7 cellular contexts compared by ENCODE assay signal in the genomic region with DNA sequence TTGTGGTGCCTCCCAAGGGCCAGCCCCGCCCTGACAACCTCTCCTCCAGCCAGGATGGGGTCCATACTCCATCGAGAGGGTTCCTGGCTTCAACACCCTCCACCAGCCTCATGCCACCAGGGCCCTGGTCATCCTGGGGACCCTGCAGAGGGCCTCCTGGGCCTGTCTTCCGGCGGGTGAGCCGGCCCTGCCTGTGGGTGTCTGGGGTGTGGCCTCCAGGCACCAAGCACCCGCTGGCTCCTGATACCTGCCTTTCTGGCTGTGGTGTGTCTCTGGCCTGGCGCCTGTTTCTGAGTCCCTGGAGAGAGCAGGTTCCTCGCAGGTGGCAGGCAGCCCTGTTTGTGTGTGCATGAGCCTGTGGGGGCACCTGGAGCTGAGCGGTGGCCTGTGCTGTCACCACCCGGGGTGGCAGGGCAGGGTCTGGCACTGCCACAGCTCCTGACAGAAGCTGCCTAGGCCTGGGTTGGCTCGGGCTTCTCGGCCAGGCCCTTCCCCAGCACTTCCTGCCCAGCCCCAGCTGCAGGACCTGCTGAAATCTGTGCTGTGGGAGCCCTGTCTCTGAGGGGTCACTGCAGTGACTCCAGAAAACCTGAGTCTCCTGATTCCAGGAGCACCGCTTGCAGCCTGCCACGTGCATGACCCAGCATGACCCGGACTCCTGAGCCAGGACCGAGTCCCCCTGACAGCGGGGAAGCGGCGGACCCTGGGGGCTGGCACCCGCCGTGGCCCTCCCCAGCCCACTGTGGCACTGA. TPM values are rescaled to one million over a fixed set of nuclear protein-coding genes. Genes with fewer than 3 reads are reported as not detected.
A peak's percentile ranks its signal among the peaks of the same experiment; 100 is the strongest.
DNase-seq lines count a peak whose midpoint lies in the region; ATAC-seq and TF ChIP-seq lines count a peak whose summit lies in the region.
"Had no signal": no experiment of that assay in that cellular context is flagged by ENCODE, and none has a peak within 500 bp of the region (broad histone marks: within the 10 kb centered on the region; RNA-seq: fewer than 3 reads in every experiment).

No MANE protein-coding gene starts in this region.

- peak; percentile 54 for DNase-seq in activated CD4-positive, alpha-beta T cell treated with anti-CD3 and anti-CD28 coated beads, Interleukin-2, amount 10 ng/mL, durations not matched to agents 7 days and 5 days
- DNase-seq in natural killer cell = no peak
- no peak for DNase-seq in type B pancreatic cell (ENCODE audit: extremely low spot score, unreplicated experiment)
- DNase-seq in NK-92 (lab: John Stamatoyannopoulos, UW; ENCODE audit: unreplicated experiment) = no peak

- intact Hi-C loops in natural killer cell (cut with micrococcal nuclease) = loop anchor here (2.0 kb wide), 1 partner anchor 21 kb away; no protein-coding TSS in a partner anchor

- H3K27me3 Mint-ChIP-seq in activated CD4-positive, alpha-beta T cell treated with anti-CD3 and anti-CD28 coated beads, Interleukin-2, amount 10 ng/mL, durations not matched to agents 7 days and 5 days = no peaks in the 10 kb centered on the region
- H3K27me3 Mint-ChIP-seq in natural killer cell (ENCODE audit: low read depth in 2 of 2) = peaks cover 0 to 2% of the 10 kb centered on the region in 2 donors
- peaks cover 5% of the 10 kb centered on the region for H3K27me3 Mint-ChIP-seq in type B pancreatic cell

- H3K9me3 Mint-ChIP-seq in activated CD4-positive, alpha-beta T cell treated with anti-CD3 and anti-CD28 coated beads, Interleukin-2, amount 10 ng/mL, durations not matched to agents 7 days and 5 days = no peaks in the 10 kb centered on the region
- H3K9me3 Mint-ChIP-seq in natural killer cell (no peaks in the 10 kb centered on the region), type B pancreatic cell (no peaks in the 10 kb centered on the region)

- ATAC-seq in GM21737 (IDR thresholded peaks at IDR 0.05; ENCODE audit: unreplicated experiment) = peak; percentile 33
- no peak for ATAC-seq in natural killer cell
- no peak for ATAC-seq in GM19324 (IDR thresholded peaks at IDR 0.05; ENCODE audit: low FRiP score, unreplicated experiment)

- H3K27ac Mint-ChIP-seq in activated CD4-positive, alpha-beta T cell treated with anti-CD3 and anti-CD28 coated beads, Interleukin-2, amount 10 ng/mL, durations not matched to agents 7 days and 5 days = peak overlapping the region; percentile 94
- H3K27ac Mint-ChIP-seq in natural killer cell (peak overlapping the region in 1 of 2 donors; percentile 81), type B pancreatic cell (no peak overlapping the region)

- CTCF ChIA-PET in activated CD4-positive, alpha-beta T cell treated with anti-CD3 and anti-CD28 coated beads, Interleukin-2, amount 10 ng/mL, durations not matched to agents 7 days and 5 days (lab: Charles Lee) = interaction anchor here (0.8 to 1.9 kb wide), 4 partner anchors 12 to 53 kb away, joined by 3 to 11 read pairs (median 6); a partner anchor contains a TSS

- peaks cover 61% of the 10 kb centered on the region for H3K4me1 Mint-ChIP-seq in activated CD4-positive, alpha-beta T cell treated with anti-CD3 and anti-CD28 coated beads, Interleukin-2, amount 10 ng/mL, durations not matched to agents 7 days and 5 days
- peaks cover 23 to 50% of the 10 kb centered on the region in 2 donors for H3K4me1 Mint-ChIP-seq in natural killer cell
- peaks cover 5% of the 10 kb centered on the region for H3K4me1 Mint-ChIP-seq in type B pancreatic cell (ENCODE audit: unreplicated experiment)

- peak overlapping the region; percentile 51 for H3K4me3 Mint-ChIP-seq in activated CD4-positive, alpha-beta T cell treated with anti-CD3 and anti-CD28 coated beads, Interleukin-2, amount 10 ng/mL, durations not matched to agents 7 days and 5 days
- H3K4me3 Mint-ChIP-seq in natural killer cell (peak overlapping the region; percentile 35), type B pancreatic cell (no peak overlapping the region)

- TF ChIP-seq CTCF in natural killer cell (IDR thresholded peaks at IDR 0.05) (no peak), type B pancreatic cell (conservative IDR thresholded peaks at IDR 0.05) (no peak)

- H3K36me3 Mint-ChIP-seq in activated CD4-positive, alpha-beta T cell treated with anti-CD3 and anti-CD28 coated beads, Interleukin-2, amount 10 ng/mL, durations not matched to agents 7 days and 5 days (ENCODE audit: low read depth) = peaks cover 2% of the 10 kb centered on the region
- no peaks in the 10 kb centered on the region for H3K36me3 Mint-ChIP-seq in natural killer cell
- no peaks in the 10 kb centered on the region for H3K36me3 Mint-ChIP-seq in type B pancreatic cell

- POLR2A ChIA-PET in activated CD4-positive, alpha-beta T cell treated with anti-CD3 and anti-CD28 coated beads, Interleukin-2, amount 10 ng/mL, durations not matched to agents 7 days and 5 days (lab: Charles Lee) = interaction anchor here (1.0 kb wide), 1 partner anchor 133 kb away, joined by 3 read pairs; no protein-coding TSS in a partner anchor

RNA-seq across cellular contexts. Expression of a gene that starts 18.4 kb away (rescaled TPM):
- total RNA-seq in activated CD4-positive, alpha-beta T cell treated with anti-CD3 and anti-CD28 coated beads, Interleukin-2, amount 10 ng/mL, durations not matched to agents 7 days and 5 days = 100 to 1,000 TPM; 123 to 153 TPM
- total RNA-seq in natural killer cell (100 to 1,000 TPM; 357 to 682 (median 425) TPM), type B pancreatic cell (ENCODE audit: low replicate concordance) (6.2 and 7.1 TPM in 2 replicates)

RNA-seq across cellular contexts. Expression of a gene that starts 20.6 kb away (rescaled TPM):
- not detected for total RNA-seq in activated CD4-positive, alpha-beta T cell treated with anti-CD3 and anti-CD28 coated beads, Interleukin-2, amount 10 ng/mL, durations not matched to agents 7 days and 5 days
- 1 to 10 TPM in 1 of 3 donors, under 1 TPM in 2; 0.48 to 4.1 (median 0.75) TPM for total RNA-seq in natural killer cell
- total RNA-seq in type B pancreatic cell (ENCODE audit: low replicate concordance) = not detected in 2 replicates
- total RNA-seq: T-helper 1 cell treated with Interleukin-12 subunit alpha and Interleukin-12 subunit beta and Interleukin-4 antibody, amounts not matched to agents 30 ng/mL and 1 ng/mL, for 36 hours had no signal

RNA-seq across cellular contexts. Expression of a gene that starts 28.2 kb away (rescaled TPM):
- total RNA-seq in activated CD4-positive, alpha-beta T cell treated with anti-CD3 and anti-CD28 coated beads, Interleukin-2, amount 10 ng/mL, durations not matched to agents 7 days and 5 days = not detected
- total RNA-seq in natural killer cell = under 1 TPM in 2 of 3 donors, not detected in 1; 0.31 to 0.33 TPM
- not detected in 2 replicates for total RNA-seq in type B pancreatic cell (ENCODE audit: low replicate concordance)
- total RNA-seq: T-helper 1 cell treated with Interleukin-12 subunit alpha and Interleukin-12 subunit beta and Interleukin-4 antibody, amounts not matched to agents 30 ng/mL and 1 ng/mL, for 36 hours had no signal

RNA-seq across cellular contexts. Expression of a gene that starts 50.4 kb away (rescaled TPM):
- 10 to 100 TPM; 52.4 to 54.2 TPM for total RNA-seq in activated CD4-positive, alpha-beta T cell treated with anti-CD3 and anti-CD28 coated beads, Interleukin-2, amount 10 ng/mL, durations not matched to agents 7 days and 5 days
- total RNA-seq in natural killer cell (10 to 100 TPM; 74.3 to 81.8 (median 78.7) TPM), type B pancreatic cell (ENCODE audit: low replicate concordance) (57.9 and 58.6 TPM in 2 replicates)

RNA-seq across cellular contexts. Expression of a gene that starts 50.5 kb away (rescaled TPM):
- 10 to 100 TPM; 54.5 to 59.7 TPM for total RNA-seq in activated CD4-positive, alpha-beta T cell treated with anti-CD3 and anti-CD28 coated beads, Interleukin-2, amount 10 ng/mL, durations not matched to agents 7 days and 5 days
- total RNA-seq in natural killer cell = 10 to 100 TPM; 28.1 to 39.0 (median 32.4) TPM
- total RNA-seq in type B pancreatic cell (ENCODE audit: low replicate concordance) = 39.7 and 51.9 TPM in 2 replicates

Comparison
In these comparisons a context has a peak if more than half of its experiments do, and no peak if none do; other contexts are left out.
1. RNA of a gene that starts 18.4 kb away (total RNA-seq): 357 to 682 TPM in natural killer cell and 123 to 153 TPM in activated CD4-positive, alpha-beta T cell treated with anti-CD3 and anti-CD28 coated beads, Interleukin-2, amount 10 ng/mL, durations not matched to agents 7 days and 5 days; 6.2 to 7.1 TPM in type B pancreatic cell; every median in the first group is over 10 times any median in the second.